20 cellular contexts compared by ENCODE assay signal in genomic region chr15:70153948-70154439, GRCh38. TPM values are rescaled to one million over a fixed set of nuclear protein-coding genes. Genes with fewer than 3 reads are reported as not detected.
DNase-seq lines count a peak whose midpoint lies in the region; ATAC-seq, FAIRE-seq and TF ChIP-seq lines count a peak whose summit lies in the region.
"Had no signal": no experiment of that assay in that cellular context is flagged by ENCODE, and none has a peak within 500 bp of the region (broad histone marks: within the 10 kb centered on the region; RNA-seq: fewer than 3 reads in every experiment).

No MANE protein-coding gene starts in this region.

- H3K27me3 Mint-ChIP-seq in nephron progenitor cell (ENCODE audit: low read depth, poor library complexity), result peaks cover 10% of the 10 kb centered on the region
- H3K27me3 Mint-ChIP-seq: activated naive CD4-positive, alpha-beta T cell treated with anti-CD3 and anti-CD28 coated beads, Interleukin-2, amount 50 U/mL, for 24 hours had no signal

- peak overlapping the region; percentile 68 to 81 for H3K18ac ChIP-seq in mesenchymal stem cell (ENCODE audit: low read depth in 1 of 2, low read length in 2 of 2)

- peak overlapping the region in 1 of 2 experiments; percentile 3 for H3K4ac ChIP-seq in mesenchymal stem cell (ENCODE audit: low read depth in 1 of 2, low read length in 2 of 2)

- peak overlapping the region; percentile 40 for H4K91ac ChIP-seq in mesenchymal stem cell (ENCODE audit: low read length)

- H2AK5ac ChIP-seq in mesenchymal stem cell (ENCODE audit: low read length, severe bottlenecking), result no peak overlapping the region

- H3K9me2 ChIP-seq in OCI-LY1 (ENCODE audit: low read depth, low read length), result no peaks in the 10 kb centered on the region

- H3K27ac Mint-ChIP-seq in nephron progenitor cell, result no peak overlapping the region
- H3K27ac Mint-ChIP-seq: activated CD8-positive, alpha-beta T cell treated with anti-CD3 and anti-CD28 coated beads, Interleukin-2, amount 10 ng/mL, durations not matched to agents 7 days and 5 days; activated naive CD4-positive, alpha-beta T cell treated with anti-CD3 and anti-CD28 coated beads, Interleukin-2, amount 50 U/mL, for 24 hours; T-helper 2 cell treated with Interferon-gamma antibody and Interleukin-4, amounts not matched to agents 5 μg/mL and 100 μg/mL, for 36 hours had no signal

- H3K4me3 Mint-ChIP-seq in nephron progenitor cell, result no peak overlapping the region
- H3K4me3 Mint-ChIP-seq: activated CD8-positive, alpha-beta T cell treated with anti-CD3 and anti-CD28 coated beads, Interleukin-2, amount 10 ng/mL, durations not matched to agents 7 days and 5 days; activated naive CD4-positive, alpha-beta T cell treated with anti-CD3 and anti-CD28 coated beads, Interleukin-2, amount 50 U/mL, for 24 hours; naive thymus-derived CD4-positive, alpha-beta T cell; T-helper 2 cell treated with Interferon-gamma antibody and Interleukin-4, amounts not matched to agents 5 μg/mL and 100 μg/mL, for 36 hours had no signal

- no peak overlapping the region for H3K4me2 ChIP-seq in OCI-LY1 (ENCODE audit: low read length)
- H3K4me2 ChIP-seq in mesenchymal stem cell (ENCODE audit: low read length, poor library complexity, severe bottlenecking), result peak overlapping the region; percentile 4
- H3K4me2 ChIP-seq: PC-9 had no signal

- peak overlapping the region; percentile 91 to 94 for H2BK12ac ChIP-seq in mesenchymal stem cell (ENCODE audit: low read length in 2 of 2)

- no peaks in the 10 kb centered on the region for H3F3A ChIP-seq in OCI-LY1 (ENCODE audit: insufficient read depth, low read length)

- no peak overlapping the region for H2BK15ac ChIP-seq in mesenchymal stem cell (ENCODE audit: low read depth, poor library complexity, severe bottlenecking)

- H3K27me3 ChIP-seq in OCI-LY1 (ENCODE audit: insufficient read depth, low read length) (peaks cover 9% of the 10 kb centered on the region; the same call in 1 of the 2 replicates), mesenchymal stem cell (ENCODE audit: control insufficient read depth in 1 of 2, insufficient read depth in 1 of 2, low read length in 2 of 2) (peaks cover 7 to 26% of the 10 kb centered on the region in 2 experiments)

- peaks cover 7% of the 10 kb centered on the region for H3K36me3 Mint-ChIP-seq in nephron progenitor cell (ENCODE audit: low read depth)
- H3K36me3 Mint-ChIP-seq: activated naive CD4-positive, alpha-beta T cell treated with anti-CD3 and anti-CD28 coated beads, Interleukin-2, amount 50 U/mL, for 24 hours; naive thymus-derived CD4-positive, alpha-beta T cell had no signal

- H4K8ac ChIP-seq in mesenchymal stem cell (ENCODE audit: low read length), result peak overlapping the region; percentile 8

- H3K14ac ChIP-seq in mesenchymal stem cell (ENCODE audit: low read length in 2 of 2), result no peak overlapping the region

- H3K9me3 ChIP-seq in OCI-LY1 (ENCODE audit: low read length), result no peaks in the 10 kb centered on the region
- H3K9me3 ChIP-seq in mesenchymal stem cell (ENCODE audit: control insufficient read depth, low read length), result no peaks in the 10 kb centered on the region
- H3K9me3 ChIP-seq: psoas muscle, thoracic aorta had no signal

- no peak overlapping the region for H2BK120ac ChIP-seq in mesenchymal stem cell (ENCODE audit: low read depth, low read length)

- H3K9ac ChIP-seq in OCI-LY1 (ENCODE audit: low read length) (no peak overlapping the region), mesenchymal stem cell (ENCODE audit: low read length) (no peak overlapping the region)

- H3K23ac ChIP-seq in mesenchymal stem cell (ENCODE audit: low read length in 2 of 2), result no peak overlapping the region

- H3K79me2 ChIP-seq in OCI-LY1 (ENCODE audit: insufficient read depth, low read length), result no peaks in the 10 kb centered on the region

- no peaks in the 10 kb centered on the region for H3K79me1 ChIP-seq in mesenchymal stem cell (replicated peaks; ENCODE audit: low read length, poor library complexity, severe bottlenecking)

- no peak for DNase-seq in D721Med (ENCODE audit: insufficient read length, low spot score)
- no peak for DNase-seq in mesenchymal stem cell
- DNase-seq in sciatic nerve (ENCODE audit: low spot score), result peak; percentile 35
- DNase-seq in nephron progenitor cell, result no peak
- DNase-seq in NCI-H1930 (lab: John Stamatoyannopoulos, UW), result no peak
- DNase-seq: activated CD8-positive, alpha-beta T cell treated with anti-CD3 and anti-CD28 coated beads, Interleukin-2, amount 10 ng/mL, durations not matched to agents 7 days and 5 days; activated T-cell treated with anti-CD3 and anti-CD28 coated beads, Interleukin-2, amount 50 U/mL, for 48 hours; head of caudate nucleus; Karpas-422; naive thymus-derived CD4-positive, alpha-beta T cell; NCI-H1092 treated with DMSO at 0.1 percent for 48 hours; PC-9 had no signal

- H3K4me1 Mint-ChIP-seq in nephron progenitor cell, result peaks cover 65% of the 10 kb centered on the region
- H3K4me1 Mint-ChIP-seq: activated naive CD4-positive, alpha-beta T cell treated with anti-CD3 and anti-CD28 coated beads, Interleukin-2, amount 50 U/mL, for 24 hours; naive thymus-derived CD4-positive, alpha-beta T cell had no signal

- H3K4me3 ChIP-seq in OCI-LY1 (ENCODE audit: low read depth, low read length, poor library complexity, severe bottlenecking), result no peak overlapping the region
- H3K4me3 ChIP-seq in mesenchymal stem cell (ENCODE audit: insufficient read depth in 1 of 2, low read depth in 1 of 2, low read length in 2 of 2), result no peak overlapping the region
- H3K4me3 ChIP-seq: PC-9, psoas muscle, thoracic aorta had no signal

- no peak for FAIRE-seq in D721Med (lab: Jason Lieb, UNC)
- FAIRE-seq: colon had no signal

- no peak overlapping the region for H2BK5ac ChIP-seq in mesenchymal stem cell (ENCODE audit: low read depth, low read length, poor library complexity, severe bottlenecking)

- H4K20me1 ChIP-seq in OCI-LY1 (ENCODE audit: insufficient read depth, low read length), result no peaks in the 10 kb centered on the region

- H2AFZ ChIP-seq in OCI-LY1 (ENCODE audit: low read length), result no peak overlapping the region
- H2AFZ ChIP-seq in mesenchymal stem cell (ENCODE audit: low read depth, low read length), result no peak overlapping the region
- H2AFZ ChIP-seq: PC-9 had no signal

- intact Hi-C loops in sciatic nerve (cut with DNase I), result no loop called here

- H3K9me3 Mint-ChIP-seq in nephron progenitor cell, result peaks cover 8% of the 10 kb centered on the region
- H3K9me3 Mint-ChIP-seq: activated naive CD4-positive, alpha-beta T cell treated with anti-CD3 and anti-CD28 coated beads, Interleukin-2, amount 50 U/mL, for 24 hours; naive thymus-derived CD4-positive, alpha-beta T cell; T-helper 2 cell treated with Interferon-gamma antibody and Interleukin-4, amounts not matched to agents 5 μg/mL and 100 μg/mL, for 36 hours had no signal

- H3K27ac ChIP-seq in OCI-LY1 (ENCODE audit: low read depth, low read length, poor library complexity, severe bottlenecking) (no peak overlapping the region), mesenchymal stem cell (ENCODE audit: low read length, poor library complexity, severe bottlenecking) (no peak overlapping the region)
- H3K27ac ChIP-seq: PC-9, psoas muscle, thoracic aorta had no signal

- peak; percentile 30 for TF ChIP-seq CTCF in D721Med (IDR thresholded peaks at IDR 0.05; ENCODE audit: insufficient read depth, missing control alignments)
- 0 out of 2 replicates have a peak, but pooled peaks have one; percentile 5 for TF ChIP-seq CTCF in OCI-LY1 (IDR thresholded peaks at IDR 0.05; ENCODE audit: low read length)
- no peak for TF ChIP-seq CTCF in nephron progenitor cell (IDR thresholded peaks at IDR 0.05)

- H3K4me1 ChIP-seq in OCI-LY1 (ENCODE audit: insufficient read depth, low read length, severe bottlenecking), result no peaks in the 10 kb centered on the region
- peaks cover 20% of the 10 kb centered on the region for H3K4me1 ChIP-seq in mesenchymal stem cell (ENCODE audit: control insufficient read depth, insufficient read depth, low read depth, low read length)

- 12% methylated on average over 15 of the region's 17 CpGs for WGBS in mesenchymal stem cell

- H3K36me3 ChIP-seq in OCI-LY1 (ENCODE audit: insufficient read depth, low read length) (no peaks in the 10 kb centered on the region), mesenchymal stem cell (ENCODE audit: control insufficient read depth in 1 of 2, insufficient read depth in 2 of 2, low read depth in 1 of 2, low read length in 2 of 2) (no peaks in the 10 kb centered on the region)
- H3K36me3 ChIP-seq: thoracic aorta had no signal

- ATAC-seq in sciatic nerve, result no peak
- ATAC-seq in GM18873 (IDR thresholded peaks at IDR 0.05; ENCODE audit: low FRiP score, unreplicated experiment), result no peak
- ATAC-seq in GM21423 (IDR thresholded peaks at IDR 0.05; ENCODE audit: unreplicated experiment), result no peak
- ATAC-seq: activated CD8-positive, alpha-beta T cell treated with anti-CD3 and anti-CD28 coated beads, Interleukin-2, amount 10 ng/mL, durations not matched to agents 7 days and 5 days; naive thymus-derived CD4-positive, alpha-beta T cell; psoas muscle had no signal

RNA-seq across cellular contexts. Expression of gene TLE3, which starts 56.3 kb away (rescaled TPM):
- 42.9 TPM for polyA plus RNA-seq in mesenchymal stem cell (2013, experiment 1 of 2)
- polyA plus RNA-seq in mesenchymal stem cell (2013, experiment 2 of 2), result 39.2 TPM
- total RNA-seq in sciatic nerve, result 90.1 TPM
